1 cellular context compared by ENCODE assay signal in genomic region chr5:175444060-175444904, GRCh38.
TF ChIP-seq lines count a peak whose summit lies in the region.

DRD1 (minus strand) TSS chr5:175444182; CDS start chr5:175443099, 1,083 bp downstream.

TF ChIP-seq in GM12878, 131 proteins besides CTCF, POLR2A, EP300 and RAD21 (continued from another document):
- TF ChIP-seq BCLAF1 (IDR thresholded peaks at IDR 0.05) (no peak), HDAC2 (IDR thresholded peaks at IDR 0.05) (no peak)
- TF ChIP-seq, protein P1, sequence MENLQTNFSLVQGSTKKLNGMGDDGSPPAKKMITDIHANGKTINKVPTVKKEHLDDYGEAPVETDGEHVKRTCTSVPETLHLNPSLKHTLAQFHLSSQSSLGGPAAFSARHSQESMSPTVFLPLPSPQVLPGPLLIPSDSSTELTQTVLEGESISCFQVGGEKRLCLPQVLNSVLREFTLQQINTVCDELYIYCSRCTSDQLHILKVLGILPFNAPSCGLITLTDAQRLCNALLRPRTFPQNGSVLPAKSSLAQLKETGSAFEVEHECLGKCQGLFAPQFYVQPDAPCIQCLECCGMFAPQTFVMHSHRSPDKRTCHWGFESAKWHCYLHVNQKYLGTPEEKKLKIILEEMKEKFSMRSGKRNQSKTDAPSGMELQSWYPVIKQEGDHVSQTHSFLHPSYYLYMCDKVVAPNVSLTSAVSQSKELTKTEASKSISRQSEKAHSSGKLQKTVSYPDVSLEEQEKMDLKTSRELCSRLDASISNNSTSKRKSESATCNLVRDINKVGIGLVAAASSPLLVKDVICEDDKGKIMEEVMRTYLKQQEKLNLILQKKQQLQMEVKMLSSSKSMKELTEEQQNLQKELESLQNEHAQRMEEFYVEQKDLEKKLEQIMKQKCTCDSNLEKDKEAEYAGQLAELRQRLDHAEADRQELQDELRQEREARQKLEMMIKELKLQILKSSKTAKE (IDR thresholded peaks at IDR 0.05; ENCODE audit: low read depth, poor library complexity, severe bottlenecking), result no peak
